Comparison of ENCODE assay signal across 12 cellular contexts in genomic region chr18:46196627-46197243, GRCh38.
"Had no signal": no experiment of that assay in that cellular context is flagged by ENCODE, and none has a peak within 500 bp of the region (broad histone marks: within the 10 kb centered on the region; RNA-seq: fewer than 3 reads in every experiment).

No MANE protein-coding gene starts in this region.

- ATAC-seq: activated CD8-positive, alpha-beta T cell treated with anti-CD3 and anti-CD28 coated beads for 36 hours; gastroesophageal sphincter; left lung; stimulated activated effector memory CD8-positive, alpha-beta T cell treated with anti-CD3 and anti-CD28 coated beads, Interleukin-12 subunit alpha, Interleukin-12 subunit beta, amount 100 ng/mL, for 72 hours had no signal

- H3K27ac ChIP-seq: gastroesophageal sphincter, left lung had no signal

- DNase-seq: activated CD4-positive, alpha-beta T cell treated with anti-CD3 and anti-CD28 coated beads for 4 hours; activated CD8-positive, alpha-beta memory T cell treated with anti-CD3 and anti-CD28 coated beads, Interleukin-2, amount 50 U/mL, for 4 hours; activated CD8-positive, alpha-beta T cell treated with anti-CD3 and anti-CD28 coated beads for 36 hours; activated gamma-delta T cell treated with Interleukin-2 at 50 U/mL for 16 hours; activated naive CD8-positive, alpha-beta T cell treated with anti-CD3 and anti-CD28 coated beads, Interleukin-2, amount 10 ng/mL, durations not matched to agents 7 days and 5 days; aorta; endodermal cell; left lung; occipital lobe; T-helper 2 cell had no signal

- H3K27me3 ChIP-seq: gastroesophageal sphincter, left lung had no signal

- H3K4me3 ChIP-seq: gastroesophageal sphincter, left lung had no signal

- H3K9me3 ChIP-seq: gastroesophageal sphincter, left lung had no signal
